ENCODE assay signal across 1 cellular context in the genomic region with DNA sequence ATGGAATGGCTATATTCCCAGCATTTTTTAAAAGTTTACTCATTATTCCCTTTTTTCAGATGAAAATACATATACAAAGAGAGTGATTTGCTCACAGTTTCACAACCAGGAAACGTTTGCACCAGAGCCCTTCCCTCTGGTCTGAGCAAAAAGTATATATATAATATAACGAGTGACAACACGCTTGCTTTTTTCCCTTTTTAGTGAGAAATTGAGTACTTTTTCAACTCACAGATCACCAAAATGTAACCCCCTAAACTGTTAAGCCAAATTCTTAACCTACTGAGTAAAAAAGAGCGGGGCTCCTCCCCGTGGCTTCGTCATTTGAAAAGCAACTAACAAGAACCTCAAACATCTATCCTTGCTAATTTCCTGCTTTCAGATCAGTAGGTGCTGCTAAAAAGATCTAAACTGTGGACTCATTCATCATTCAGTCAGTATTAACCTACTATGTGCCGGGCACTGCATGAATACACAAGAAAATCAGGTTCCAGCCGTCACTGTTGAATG.
TF ChIP-seq lines count a peak whose summit lies in the region.

No MANE protein-coding gene starts in this region.

TF ChIP-seq in H1, 55 proteins besides CTCF, POLR2A, EP300 and RAD21:
- TF ChIP-seq FOSL1 (IDR thresholded peaks at IDR 0.05; ENCODE audit: insufficient read depth, low read depth, low read length) = no peak
- no peak for TF ChIP-seq SUZ12 (IDR thresholded peaks at IDR 0.05; ENCODE audit: low read length)
- TF ChIP-seq, protein P1, sequence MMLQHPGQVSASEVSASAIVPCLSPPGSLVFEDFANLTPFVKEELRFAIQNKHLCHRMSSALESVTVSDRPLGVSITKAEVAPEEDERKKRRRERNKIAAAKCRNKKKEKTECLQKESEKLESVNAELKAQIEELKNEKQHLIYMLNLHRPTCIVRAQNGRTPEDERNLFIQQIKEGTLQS (IDR thresholded peaks at IDR 0.05; ENCODE audit: insufficient read depth, low read depth, low read length) = no peak
- TF ChIP-seq RNF2 (IDR thresholded peaks at IDR 0.05; ENCODE audit: borderline replicate concordance, low read depth, low read length, missing control alignments, poor library complexity, severe bottlenecking) = no peak
- no peak for TF ChIP-seq SIRT6 (IDR thresholded peaks at IDR 0.05; ENCODE audit: low read length)
- TF ChIP-seq RBBP5 (IDR thresholded peaks at IDR 0.05; ENCODE audit: borderline replicate concordance, low read depth, low read length) = no peak
- TF ChIP-seq MAFK (IDR thresholded peaks at IDR 0.05; ENCODE audit: low read depth, low read length) = no peak
- TF ChIP-seq GTF2F1 (IDR thresholded peaks at IDR 0.05; ENCODE audit: borderline replicate concordance, low read depth, low read length) = no peak
